In genomic region chr6:46044876-46045617, GRCh38 we compare ENCODE assay signal across 9 cellular contexts. TPM values are rescaled to one million over a fixed set of nuclear protein-coding genes. Genes with fewer than 3 reads are reported as not detected.
DNase-seq lines count a peak whose midpoint lies in the region; ATAC-seq, FAIRE-seq and TF ChIP-seq lines count a peak whose summit lies in the region.
"Had no signal": no experiment of that assay in that cellular context is flagged by ENCODE, and none has a peak within 500 bp of the region (broad histone marks: within the 10 kb centered on the region; RNA-seq: fewer than 3 reads in every experiment).

No MANE protein-coding gene starts in this region.

- no peaks in the 10 kb centered on the region for H3K36me3 Mint-ChIP-seq in Caco-2 (ENCODE audit: insufficient read depth, unreplicated experiment)

- no peak for TF ChIP-seq EP300 in gastroesophageal sphincter (IDR thresholded peaks at IDR 0.05)

- H3K36me3 ChIP-seq in HCT116 (ENCODE audit: control insufficient read depth in 1 of 2, insufficient read depth in 2 of 2, low read length in 2 of 2), result no peaks in the 10 kb centered on the region
- no peaks in the 10 kb centered on the region for H3K36me3 ChIP-seq in SJCRH30
- H3K36me3 ChIP-seq in gastroesophageal sphincter, result no peaks in the 10 kb centered on the region
- H3K36me3 ChIP-seq in small intestine (ENCODE audit: control insufficient read depth in 2 of 2, insufficient read depth in 2 of 2, low read length in 2 of 2), result peaks cover 0 to 3% of the 10 kb centered on the region in 2 donors
- H3K36me3 ChIP-seq in Caco-2 (ENCODE audit: control insufficient read depth, insufficient read depth, low read length), result no peaks in the 10 kb centered on the region

- CTCF ChIA-PET in HCT116 (lab: Charles Lee) (interaction anchor here (1.0 to 1.2 kb wide), 3 partner anchors 45 to 363 kb away, joined by 3 to 6 read pairs (median 4); no protein-coding TSS in a partner anchor), Caco-2 (lab: Charles Lee) (no interaction called here)

- H2AFZ ChIP-seq in HCT116 (ENCODE audit: low read depth, low read length, poor library complexity, severe bottlenecking), result peak overlapping the region; percentile 37

- no peaks in the 10 kb centered on the region for H3K9me3 Mint-ChIP-seq in Caco-2 (ENCODE audit: unreplicated experiment)

- no peaks in the 10 kb centered on the region for H4K20me1 ChIP-seq in HCT116 (ENCODE audit: insufficient read depth)

- TF ChIP-seq POLR2A in HCT116 (IDR thresholded peaks at IDR 0.05; ENCODE audit: borderline replicate concordance, extremely low read depth, insufficient read depth, insufficient read length), result no peak
- TF ChIP-seq POLR2A in gastroesophageal sphincter (IDR thresholded peaks at IDR 0.05), result no peak

- no peak overlapping the region for H3K4me3 Mint-ChIP-seq in Caco-2 (ENCODE audit: unreplicated experiment)

- peak; percentile 73 for DNase-seq in HCT116 (ENCODE audit: low read depth, low spot score)
- DNase-seq in SJCRH30, result peak; percentile 39 to 41
- peak; percentile 71 for DNase-seq in small intestine
- no peak for DNase-seq in activated effector memory CD4-positive, alpha-beta T cell treated with anti-CD3 and anti-CD28 coated beads, Interleukin-2, amount 50 U/mL, for 16 hours
- no peak for DNase-seq in Caco-2

- H3K79me2 ChIP-seq in HCT116 (ENCODE audit: insufficient read depth, low read length), result no peaks in the 10 kb centered on the region

- ATAC-seq in HCT116, result peak; percentile 73
- ATAC-seq in gastroesophageal sphincter, result peak; percentile 85
- no peak for ATAC-seq in GM21737 (IDR thresholded peaks at IDR 0.05; ENCODE audit: unreplicated experiment)
- no peak for ATAC-seq in GM19324 (IDR thresholded peaks at IDR 0.05; ENCODE audit: low FRiP score, unreplicated experiment)

- no peaks in the 10 kb centered on the region for H3K27me3 Mint-ChIP-seq in Caco-2 (ENCODE audit: insufficient read depth, unreplicated experiment)

- no TSS peak for BruUV-seq in HCT116 (replicated peaks; lab: Mats Ljungman, UMichigan)
- no TSS peak for BruUV-seq in Caco-2 (replicated peaks; lab: Mats Ljungman, UMichigan)

- no peaks in the 10 kb centered on the region for H3K4me1 Mint-ChIP-seq in Caco-2 (ENCODE audit: low read depth, unreplicated experiment)

- H3K9me3 ChIP-seq in HCT116 (ENCODE audit: control insufficient read depth in 1 of 2, insufficient read depth in 1 of 2, low read depth in 1 of 2, low read length in 2 of 2), result no peaks in the 10 kb centered on the region
- no peaks in the 10 kb centered on the region for H3K9me3 ChIP-seq in SJCRH30 (replicated peaks)
- H3K9me3 ChIP-seq in gastroesophageal sphincter, result no peaks in the 10 kb centered on the region
- no peaks in the 10 kb centered on the region for H3K9me3 ChIP-seq in small intestine (ENCODE audit: control insufficient read depth, low read depth)
- no peaks in the 10 kb centered on the region for H3K9me3 ChIP-seq in Caco-2

- H3K9me2 ChIP-seq in HCT116 (ENCODE audit: insufficient read depth), result no peaks in the 10 kb centered on the region

- no peaks in the 10 kb centered on the region for H3K27me3 ChIP-seq in HCT116 (ENCODE audit: insufficient read depth, low read length)
- H3K27me3 ChIP-seq in SJCRH30, result no peaks in the 10 kb centered on the region
- H3K27me3 ChIP-seq in gastroesophageal sphincter, result no peaks in the 10 kb centered on the region
- H3K27me3 ChIP-seq in small intestine (ENCODE audit: control insufficient read depth in 2 of 2, insufficient read depth in 2 of 2, low read length in 2 of 2), result no peaks in the 10 kb centered on the region
- H3K27me3 ChIP-seq in Caco-2 (replicated peaks; ENCODE audit: control insufficient read depth, insufficient read depth, low read length), result no peaks in the 10 kb centered on the region; the same call in 1 of the 2 replicates

- RAD21 ChIA-PET in HCT116 (lab: Charles Lee; ENCODE audit: low non-redundant PET in 1 of 2, low total read pairs in 2 of 2, uncharacterized antibody in 2 of 2, unreplicated experiment in 2 of 2), result no interaction called here

- peak overlapping the region; percentile 21; the same call in 1 of the 2 replicates for H3K9ac ChIP-seq in HCT116 (ENCODE audit: low read length)

- H3K27ac Mint-ChIP-seq in Caco-2 (ENCODE audit: unreplicated experiment), result no peak overlapping the region

- H3K4me3 ChIP-seq in HCT116 (replicated peaks in 1 of 2; ENCODE audit: low read depth in 1 of 2, low read length in 2 of 2) (no peak overlapping the region), SJCRH30 (no peak overlapping the region), gastroesophageal sphincter (no peak overlapping the region), small intestine (ENCODE audit: low read depth in 1 of 2, low read length in 2 of 2) (no peak overlapping the region), Caco-2 (ENCODE audit: low read depth, low read length) (no peak overlapping the region)

- peak; percentile 30 for FAIRE-seq in small intestine (lab: Jason Lieb, UNC)
- FAIRE-seq: H1 had no signal

- no peak for TF ChIP-seq CTCF in HCT116 (IDR thresholded peaks at IDR 0.05 in 2 of 3, conservative IDR thresholded peaks at IDR 0.05 in 1 of 3; ENCODE audit: borderline replicate concordance in 1 of 3, insufficient read depth in 1 of 3, low read depth in 2 of 3, low read length in 2 of 3)
- no peak for TF ChIP-seq CTCF in gastroesophageal sphincter (IDR thresholded peaks at IDR 0.05)
- TF ChIP-seq CTCF in Caco-2 (IDR thresholded peaks at IDR 0.05; ENCODE audit: insufficient read depth in 1 of 2, low read depth in 1 of 2, low read length in 1 of 2, severe bottlenecking in 1 of 2, unreplicated experiment in 1 of 2), result no peak

- POLR2A ChIA-PET in HCT116 (lab: Charles Lee), result no interaction called here
- POLR2A ChIA-PET in Caco-2 (lab: Charles Lee), result no interaction called here

- WGBS in gastroesophageal sphincter (ENCODE audit: low coverage in 1 of 2), 2 donors, result 26 to 29% methylated on average over 5 of the region's 5 CpGs
- 48 to 72% (median 66%) methylated on average over 5 of the region's 5 CpGs for WGBS in small intestine, 3 donors

- H3K27ac ChIP-seq in HCT116 (ENCODE audit: low read depth, low read length) (no peak overlapping the region), SJCRH30 (no peak overlapping the region), gastroesophageal sphincter (peak overlapping the region in 3 of 4 donors; percentile 30 to 53 (median 44)), small intestine (ENCODE audit: low read depth in 1 of 2, low read length in 1 of 2) (peak overlapping the region; percentile 41 to 68)

- peak overlapping the region; percentile 56 for H3K4me2 ChIP-seq in HCT116 (ENCODE audit: low read length)

- intact Hi-C loops in HCT116 (cut with micrococcal nuclease), result no loop called here
- intact Hi-C loops in Caco-2 (cut with micrococcal nuclease; ENCODE audit: unreplicated experiment), result no loop called here

- no peak for TF ChIP-seq RAD21 in HCT116 (IDR thresholded peaks at IDR 0.05; ENCODE audit: low read depth)

- H3K4me1 ChIP-seq in HCT116 (ENCODE audit: control insufficient read depth in 1 of 2, insufficient read depth in 2 of 2, low read length in 2 of 2) (peaks cover 5 to 11% of the 10 kb centered on the region in 2 experiments), SJCRH30 (no peaks in the 10 kb centered on the region), gastroesophageal sphincter (peaks cover 0 to 9% (median 0%) of the 10 kb centered on the region in 3 donors), small intestine (ENCODE audit: control insufficient read depth in 2 of 2, insufficient read depth in 1 of 2, low read depth in 1 of 2, low read length in 1 of 2) (peaks cover 3 to 6% of the 10 kb centered on the region in 2 donors), Caco-2 (no peaks in the 10 kb centered on the region)

TF ChIP-seq in HCT116, 20 proteins besides CTCF, POLR2A, EP300 and RAD21 (continues in another document):
- TF ChIP-seq ZNF274 (IDR thresholded peaks at IDR 0.05; ENCODE audit: low read depth, low read length), result no peak
- no peak for TF ChIP-seq SIN3A (IDR thresholded peaks at IDR 0.05; ENCODE audit: low read depth)
- peak; percentile 66 for TF ChIP-seq CEBPB (IDR thresholded peaks at IDR 0.05; ENCODE audit: low read depth)
- TF ChIP-seq CBX3 (IDR thresholded peaks at IDR 0.05; ENCODE audit: low read depth), result peak; percentile 68
- 0 out of 2 replicates have a peak, but pooled peaks have one; percentile 54 for TF ChIP-seq SRF (IDR thresholded peaks at IDR 0.05; ENCODE audit: low read depth)
- TF ChIP-seq FOSL1 (IDR thresholded peaks at IDR 0.05; ENCODE audit: low read depth), result peak; percentile 90
- peak; percentile 53 for TF ChIP-seq YY1 (IDR thresholded peaks at IDR 0.05; ENCODE audit: extremely low read depth, insufficient replicate concordance, low read depth, low read length)
- peak; percentile 86 for TF ChIP-seq JUND (IDR thresholded peaks at IDR 0.05)
- TF ChIP-seq EZH2 (IDR thresholded peaks at IDR 0.05), result no peak
- TF ChIP-seq MAX (IDR thresholded peaks at IDR 0.05), result no peak; the same call in 1 of the 2 replicates
- no peak; the same call in 1 of the 2 replicates for TF ChIP-seq SP1 (IDR thresholded peaks at IDR 0.05; ENCODE audit: low read depth)
- TF ChIP-seq ZBTB33 (IDR thresholded peaks at IDR 0.05; ENCODE audit: extremely low read depth, insufficient replicate concordance, low read length), result no peak
- TF ChIP-seq POLR2AphosphoS5 (IDR thresholded peaks at IDR 0.05; ENCODE audit: low read depth, low read length), result no peak
- no peak for TF ChIP-seq EGR1 (IDR thresholded peaks at IDR 0.05; ENCODE audit: low read depth)

RNA-seq across cellular contexts. Expression of gene CLIC5, which starts 29.4 kb away (rescaled TPM):
- 0.20 TPM for total RNA-seq in HCT116 (2021; ENCODE audit: unreplicated experiment)
- 0.12 and 0.38 TPM in 2 replicates for polyA plus RNA-seq in HCT116 (2012)
- total RNA-seq in SJCRH30 (2014; rRNA removed; shearing (Covaris generic)), result 0.05 and 0.06 TPM in 2 replicates
- 1 to 10 TPM; 2.8 to 6.9 (median 5.0) TPM for total RNA-seq in gastroesophageal sphincter
- 10 to 100 TPM in 2 of 3 donors, 1 to 10 TPM in 1; 9.3 to 24.0 (median 19.5) TPM for polyA plus RNA-seq in small intestine
- total RNA-seq in Caco-2 (2022), result 15.1 and 15.6 TPM in 2 replicates

Comparison
In these comparisons a context has a peak if more than half of its experiments do, and no peak if none do; other contexts are left out.
1. ATAC-seq: peak in HCT116 (single experiment) and gastroesophageal sphincter (single experiment); none in GM21737 (single experiment) and GM19324 (single experiment).
2. DNase-seq: peak in HCT116 (single experiment), SJCRH30 (2 of 2) and small intestine (single experiment); none in activated effector memory CD4-positive, alpha-beta T cell treated with anti-CD3 and anti-CD28 coated beads, Interleukin-2, amount 50 U/mL, for 16 hours (single experiment) and Caco-2 (0 of 2).
3. H3K27ac ChIP-seq: peak in gastroesophageal sphincter (3 of 4) and small intestine (2 of 2); none in HCT116 (single experiment) and SJCRH30 (single experiment).